Comparison of ENCODE assay signal across 7 cellular contexts in genomic region chr13:30616927-30617314, GRCh38. TPM values are rescaled to one million over a fixed set of nuclear protein-coding genes. Genes with fewer than 3 reads are reported as not detected.
DNase-seq lines count a peak whose midpoint lies in the region; ATAC-seq and TF ChIP-seq lines count a peak whose summit lies in the region.

No MANE protein-coding gene starts in this region.

- no peaks in the 10 kb centered on the region for H3K9me3 ChIP-seq in HUES64 (ENCODE audit: insufficient read depth, low read depth, low read length)
- H3K9me3 ChIP-seq in OCI-LY1 (ENCODE audit: low read length): no peaks in the 10 kb centered on the region
- no peaks in the 10 kb centered on the region for H3K9me3 ChIP-seq in right cardiac atrium (ENCODE audit: control insufficient read depth, low read length)
- H3K9me3 ChIP-seq in psoas muscle: no peaks in the 10 kb centered on the region

- H3K36me3 ChIP-seq in HUES64 (ENCODE audit: insufficient read depth, low read length) (peaks cover 9% of the 10 kb centered on the region), OCI-LY1 (ENCODE audit: insufficient read depth, low read length) (peaks cover 2% of the 10 kb centered on the region; the same call in 1 of the 2 replicates), psoas muscle (ENCODE audit: insufficient read depth in 1 of 2, low read depth in 1 of 2) (peaks cover 0 to 3% of the 10 kb centered on the region in 2 donors)

- H3K4me3 ChIP-seq in HUES64 (ENCODE audit: low read length) (peak overlapping the region; percentile 91), OCI-LY1 (ENCODE audit: low read depth, low read length, poor library complexity, severe bottlenecking) (peak overlapping the region; percentile 92), right cardiac atrium (ENCODE audit: low read length) (peak overlapping the region; percentile 52), psoas muscle (peak overlapping the region; percentile 88)

- H3K27ac ChIP-seq in HUES64 (ENCODE audit: low read depth, low read length) (peak overlapping the region; percentile 99), OCI-LY1 (ENCODE audit: low read depth, low read length, poor library complexity, severe bottlenecking) (peak overlapping the region; percentile 92), angular gyrus (ENCODE audit: low read depth, low read length) (peak overlapping the region; percentile 100), right cardiac atrium (ENCODE audit: low read length) (peak overlapping the region; percentile 100), psoas muscle (peak overlapping the region; percentile 98)

- H3K27me3 ChIP-seq in HUES64 (ENCODE audit: insufficient read depth, low read length) (no peaks in the 10 kb centered on the region), OCI-LY1 (ENCODE audit: insufficient read depth, low read length) (no peaks in the 10 kb centered on the region), right cardiac atrium (ENCODE audit: control insufficient read depth, insufficient read depth) (no peaks in the 10 kb centered on the region), psoas muscle (ENCODE audit: insufficient read depth in 3 of 3, low read length in 2 of 3) (no peaks in the 10 kb centered on the region)

- peaks cover 21% of the 10 kb centered on the region for H3K4me1 ChIP-seq in HUES64 (ENCODE audit: insufficient read depth, low read length)
- peaks cover 66% of the 10 kb centered on the region for H3K4me1 ChIP-seq in OCI-LY1 (ENCODE audit: insufficient read depth, low read length, severe bottlenecking)
- no peaks in the 10 kb centered on the region for H3K4me1 ChIP-seq in right cardiac atrium (ENCODE audit: control insufficient read depth, insufficient read depth, low read length)
- peaks cover 30% of the 10 kb centered on the region for H3K4me1 ChIP-seq in psoas muscle

- ATAC-seq in GM21529 (IDR thresholded peaks at IDR 0.05; ENCODE audit: unreplicated experiment): peak; percentile 35
- ATAC-seq in right cardiac atrium: peak; percentile 78 to 82
- ATAC-seq in psoas muscle: peak; percentile 67 to 80 (median 75)

- H3K9ac ChIP-seq in HUES64 (ENCODE audit: low read depth, low read length) (peak overlapping the region; percentile 95), OCI-LY1 (ENCODE audit: low read length) (peak overlapping the region; percentile 93)

- TF ChIP-seq CTCF in OCI-LY1 (IDR thresholded peaks at IDR 0.05; ENCODE audit: low read length) (no peak), psoas muscle (IDR thresholded peaks at IDR 0.05) (no peak)

- peaks cover 69% of the 10 kb centered on the region for H3K79me2 ChIP-seq in OCI-LY1 (ENCODE audit: insufficient read depth, low read length)

- no peaks in the 10 kb centered on the region for H3K9me2 ChIP-seq in OCI-LY1 (ENCODE audit: low read depth, low read length)

- no peaks in the 10 kb centered on the region for H4K20me1 ChIP-seq in OCI-LY1 (ENCODE audit: insufficient read depth, low read length)

- intact Hi-C loops in right cardiac atrium (cut with DNase I): loop anchor here in 2 of 4 donors (10.0 kb wide), 1 partner anchor 152 kb away; the partner anchor contains the start of gene HMGB1 (in 2 of the 2)
- intact Hi-C loops in psoas muscle (cut with DNase I): loop anchor here (1.0 to 10.0 kb wide), 4 partner anchors 55 to 185 kb away; partner anchors contain the start of gene HMGB1 (in 2 of the 2)

- peak overlapping the region; percentile 84 for H3K4me2 ChIP-seq in OCI-LY1 (ENCODE audit: low read length)

- WGBS in HUES64: 0% methylated on average over 12 of the region's 12 CpGs
- WGBS in right cardiac atrium: 0% methylated on average over 12 of the region's 12 CpGs
- WGBS in psoas muscle, 3 donors: 0 to 1% (median 0%) methylated on average over 10 to 12 of the region's 12 CpGs

- no peak overlapping the region for H2AFZ ChIP-seq in OCI-LY1 (ENCODE audit: low read length)

- DNase-seq in GDM1 (lab: John Stamatoyannopoulos, UW): peak; percentile 82
- peak in 1 of 3 donors; percentile 56 for DNase-seq in right cardiac atrium
- DNase-seq in psoas muscle: peak in 1 of 2 donors; percentile 79

- H3F3A ChIP-seq in OCI-LY1 (ENCODE audit: insufficient read depth, low read length): no peaks in the 10 kb centered on the region

RNA-seq across cellular contexts. Expression of gene USPL1, which starts 0.8 kb away (rescaled TPM):
- polyA plus RNA-seq in HUES64 (2013, experiment 1 of 2): 14.9 TPM
- 15.2 TPM for polyA plus RNA-seq in HUES64 (2013, experiment 2 of 2)
- total RNA-seq in right cardiac atrium (10 to 100 TPM; 10.3 to 12.3 (median 10.5) TPM), psoas muscle (10 to 100 TPM; 11.2 to 18.4 (median 13.1) TPM)
- polyA plus RNA-seq in right cardiac atrium (5.7 TPM), psoas muscle (10 to 100 TPM in 2 of 3 donors, 1 to 10 TPM in 1; 6.6 to 17.3 (median 11.1) TPM)
